24 cellular contexts compared by ENCODE assay signal in genomic region chrX:4560192-4560591, GRCh38.
A peak's percentile ranks its signal among the peaks of the same experiment; 100 is the strongest.
DNase-seq lines count a peak whose midpoint lies in the region; ATAC-seq, FAIRE-seq and TF ChIP-seq lines count a peak whose summit lies in the region.
"Had no signal": no experiment of that assay in that cellular context is flagged by ENCODE, and none has a peak within 500 bp of the region (broad histone marks: within the 10 kb centered on the region; RNA-seq: fewer than 3 reads in every experiment).

No MANE protein-coding gene starts in this region.

- intact Hi-C loops in PC-3 (cut with micrococcal nuclease): loop anchor here (10.0 kb wide), 1 partner anchor 275 kb away; no protein-coding TSS in a partner anchor

- H4K5ac ChIP-seq in H1 (ENCODE audit: insufficient read length, low read depth, low read length): no peak overlapping the region

- DNase-seq in PC-3 (peak; percentile 65), H1 (ENCODE audit: low read depth in 1 of 2, low spot score in 2 of 2) (no peak), retina (peak; percentile 8), LoVo (ENCODE audit: low spot score) (no peak), DMS79 (lab: John Stamatoyannopoulos, UW) (no peak)
- DNase-seq: 8988T; ACHN; BE2C; C1 segment of cervical spinal cord; CD4-positive, alpha-beta memory T cell; CD4-positive, CD25-positive, alpha-beta regulatory T cell; CD8-positive, alpha-beta memory T cell; COR-L47; DMS 273 treated with DMSO at 0.1 percent for 48 hours; DMS153; DMS53; DMS79 treated with DMSO at 0.1 percent for 48 hours; GF-D8 had no signal

- H3K23ac ChIP-seq in H1 (ENCODE audit: insufficient read length): no peak overlapping the region

- TF ChIP-seq POLR2A in H1 (IDR thresholded peaks at IDR 0.05; ENCODE audit: control extremely low read depth in 1 of 2, low read depth in 2 of 2, low read length in 2 of 2): no peak

- no peak overlapping the region for H3K56ac ChIP-seq in H1 (replicated peaks; ENCODE audit: insufficient read length, low read depth, low read length)

- peaks cover 9% of the 10 kb centered on the region for H3K4me1 ChIP-seq in PC-3 (ENCODE audit: insufficient read depth, low read length)
- H3K4me1 ChIP-seq in H1 (replicated peaks in 1 of 4; ENCODE audit: control insufficient read depth in 3 of 4, insufficient read depth in 4 of 4, low read length in 3 of 4): no peaks in the 10 kb centered on the region
- H3K4me1 ChIP-seq: BE2C, BLaER1 had no signal

- no peak overlapping the region for H2BK20ac ChIP-seq in H1 (ENCODE audit: low read length)

- CTCF ChIA-PET in PC-3 (lab: Charles Lee) (no interaction called here), H1 (lab: Charles Lee; ENCODE audit: partially characterized antibody) (interaction anchor here (0.9 to 1.1 kb wide), 2 partner anchors 10 to 13 kb away, joined by 3 to 4 read pairs; no protein-coding TSS in a partner anchor)

- H3K18ac ChIP-seq in H1 (ENCODE audit: extremely low read depth, low read length): no peak overlapping the region

- peak overlapping the region; percentile 9; the same call in 1 of the 2 replicates for H3K27ac ChIP-seq in PC-3 (ENCODE audit: low read length)
- no peak overlapping the region for H3K27ac ChIP-seq in H1 (ENCODE audit: low read depth, low read length)
- H3K27ac ChIP-seq: BLaER1 had no signal

- H3K23me2 ChIP-seq in H1 (ENCODE audit: low read depth, low read length): no peaks in the 10 kb centered on the region

- H3K27me3 ChIP-seq in PC-3 (ENCODE audit: low read length) (no peaks in the 10 kb centered on the region), H1 (replicated peaks in 1 of 4; ENCODE audit: control insufficient read depth in 3 of 4, extremely low read depth in 1 of 4, insufficient read depth in 3 of 4, low read length in 3 of 4) (no peaks in the 10 kb centered on the region)
- H3K27me3 ChIP-seq: BE2C, BLaER1 had no signal

- peak overlapping the region; percentile 75 for H2AFZ ChIP-seq in PC-3 (ENCODE audit: low read length)
- peak overlapping the region; percentile 53; the same call in 1 of the 2 replicates for H2AFZ ChIP-seq in H1 (ENCODE audit: low read length)

- H3F3A ChIP-seq in PC-3 (ENCODE audit: low read length, unreplicated experiment): no peaks in the 10 kb centered on the region

- H3K9me3 ChIP-seq in PC-3 (ENCODE audit: low read length): no peaks in the 10 kb centered on the region
- no peaks in the 10 kb centered on the region for H3K9me3 ChIP-seq in H1 (ENCODE audit: insufficient read depth in 2 of 2, low read depth in 1 of 2, low read length in 1 of 2)
- H3K9me3 ChIP-seq: BE2C, BLaER1 had no signal

- H3K4ac ChIP-seq in H1 (replicated peaks; ENCODE audit: insufficient read length, low read depth, low read length): no peak overlapping the region

- ATAC-seq in PC-3 (peak; percentile 97), HG03565 (IDR thresholded peaks at IDR 0.05; ENCODE audit: unreplicated experiment) (no peak)

- no peak for FAIRE-seq in H1 (lab: Jason Lieb, UNC)
- FAIRE-seq: A204.1, G401.6, GM12891, GM19239 had no signal

- H4K20me1 ChIP-seq in PC-3 (ENCODE audit: low read length) (no peaks in the 10 kb centered on the region), H1 (replicated peaks in 1 of 2; ENCODE audit: control insufficient read depth in 1 of 2, insufficient read depth in 2 of 2, low read length in 2 of 2) (no peaks in the 10 kb centered on the region)
- H4K20me1 ChIP-seq: BLaER1 had no signal

- H3K9ac ChIP-seq in PC-3 (ENCODE audit: low read length) (no peak overlapping the region), H1 (replicated peaks in 1 of 4; ENCODE audit: extremely low read depth in 1 of 4, low read depth in 3 of 4, low read length in 3 of 4) (no peak overlapping the region)
- H3K9ac ChIP-seq: BLaER1 had no signal

- H4K8ac ChIP-seq in H1 (ENCODE audit: extremely low read depth, insufficient read depth, low read length): no peak overlapping the region

- 95% methylated on average over 4 of the region's 4 CpGs; no CpG with 5 or more reads in 1 of the 2 experiments for WGBS in H1 (ENCODE audit: extremely low coverage in 1 of 2, insufficient coverage in 1 of 2, insufficient read length in 1 of 2, insufficient replicate concordance in 2 of 2, low coverage in 1 of 2, low lambda C conversion rate in 2 of 2, missing lambda C conversion rate in 1 of 2), 2 experiments

- no peak for TF ChIP-seq EP300 in H1 (IDR thresholded peaks at IDR 0.05; ENCODE audit: borderline replicate concordance in 1 of 2, low read depth in 2 of 2, low read length in 2 of 2)

- H2BK5ac ChIP-seq in H1 (ENCODE audit: low read depth, low read length): no peak overlapping the region

- POLR2A ChIA-PET in PC-3 (lab: Charles Lee; ENCODE audit: unreplicated experiment) (no interaction called here), H1 (lab: Charles Lee; ENCODE audit: partially characterized antibody) (no interaction called here)

- H3K36me3 ChIP-seq in PC-3 (ENCODE audit: low read depth, low read length) (no peaks in the 10 kb centered on the region), H1 (ENCODE audit: control insufficient read depth in 2 of 4, insufficient read depth in 4 of 4, low read length in 3 of 4) (no peaks in the 10 kb centered on the region)
- H3K36me3 ChIP-seq: BE2C, BLaER1 had no signal

- peak overlapping the region; percentile 44; the same call in 1 of the 2 replicates for H3K4me2 ChIP-seq in PC-3 (ENCODE audit: low read length)
- H3K4me2 ChIP-seq in H1 (ENCODE audit: insufficient read depth in 1 of 2, low read depth in 2 of 2, low read length in 2 of 2): no peak overlapping the region
- H3K4me2 ChIP-seq: BLaER1 had no signal

- H2BK120ac ChIP-seq in H1 (replicated peaks; ENCODE audit: low read depth, low read length): no peak overlapping the region

- no peak overlapping the region for H2BK15ac ChIP-seq in H1 (ENCODE audit: low read length)

- H4K91ac ChIP-seq in H1 (replicated peaks; ENCODE audit: insufficient read length, low read length): no peak overlapping the region

- no peaks in the 10 kb centered on the region for H3K79me2 ChIP-seq in PC-3 (ENCODE audit: low read length)
- no peaks in the 10 kb centered on the region for H3K79me2 ChIP-seq in H1 (ENCODE audit: control insufficient read depth in 1 of 2, insufficient read depth in 2 of 2, low read length in 2 of 2)

- H3K9me2 ChIP-seq in PC-3 (replicated peaks; ENCODE audit: low read length): no peaks in the 10 kb centered on the region

- TF ChIP-seq CTCF in PC-3 (conservative IDR thresholded peaks at IDR 0.05; ENCODE audit: low read depth, low read length): no peak
- no peak for TF ChIP-seq CTCF in H1 (IDR thresholded peaks at IDR 0.05; ENCODE audit: control extremely low read depth in 1 of 3, insufficient read depth in 1 of 3, low read depth in 1 of 3, low read length in 3 of 3)

- no peaks in the 10 kb centered on the region for H3K79me1 ChIP-seq in H1 (ENCODE audit: low read depth, low read length)

- no peak overlapping the region for H2BK12ac ChIP-seq in H1 (ENCODE audit: low read depth, low read length)

- no TSS peak for BruUV-seq in PC-3 (replicated peaks; lab: Mats Ljungman, UMichigan)

- H3K4me3 ChIP-seq in PC-3 (ENCODE audit: low read length) (no peak overlapping the region), H1 (ENCODE audit: extremely low read depth in 1 of 4, insufficient read depth in 2 of 4, low read depth in 3 of 4, low read length in 4 of 4) (no peak overlapping the region)
- H3K4me3 ChIP-seq: BLaER1 had no signal

- no peak for TF ChIP-seq RAD21 in H1 (IDR thresholded peaks at IDR 0.05 in 1 of 2, conservative IDR thresholded peaks at IDR 0.05 in 1 of 2; ENCODE audit: low read depth in 2 of 2, low read length in 2 of 2)

- H2AK5ac ChIP-seq in H1 (ENCODE audit: low read depth, low read length): no peak overlapping the region

- H3K14ac ChIP-seq in H1 (ENCODE audit: insufficient read length): no peak overlapping the region

TF ChIP-seq in H1, 55 proteins besides CTCF, POLR2A, EP300 and RAD21:
- no peak for TF ChIP-seq TEAD4 (IDR thresholded peaks at IDR 0.05; ENCODE audit: low read depth, low read length)
- no peak for TF ChIP-seq SP4 (IDR thresholded peaks at IDR 0.05; ENCODE audit: low read length)
- no peak for TF ChIP-seq RXRA (IDR thresholded peaks at IDR 0.05; ENCODE audit: insufficient read depth, low read depth, low read length)
- TF ChIP-seq SIN3A (conservative IDR thresholded peaks at IDR 0.05 in 1 of 2, IDR thresholded peaks at IDR 0.05 in 1 of 2; ENCODE audit: low read depth in 1 of 2, low read length in 2 of 2): no peak

Comparison
In these comparisons a context has a peak if more than half of its experiments do, and no peak if none do; other contexts are left out.
1. DNase-seq: peak in PC-3 (single experiment) and retina (single experiment); none in H1 (0 of 2), LoVo (single experiment) and DMS79 (single experiment).